In genomic region chr1:10474613-10475507, GRCh38 we compare ENCODE assay signal across 8 cellular contexts. TPM values are rescaled to one million over a fixed set of nuclear protein-coding genes. Genes with fewer than 3 reads are reported as not detected.
DNase-seq lines count a peak whose midpoint lies in the region; FAIRE-seq and TF ChIP-seq lines count a peak whose summit lies in the region.

PEX14 (plus strand) TSS chr1:10474950; CDS start chr1:10474967, 17 bp downstream.

- H3F3A ChIP-seq in DOHH2 (ENCODE audit: control insufficient read depth, insufficient read depth) (peaks cover 19% of the 10 kb centered on the region), MM.1S (ENCODE audit: insufficient read depth, low read length) (peaks cover 19% of the 10 kb centered on the region)

- H3K79me2 ChIP-seq in DOHH2 (ENCODE audit: control insufficient read depth, low read length), result peaks cover 77% of the 10 kb centered on the region
- peaks cover 59% of the 10 kb centered on the region for H3K79me2 ChIP-seq in MM.1S (ENCODE audit: low read length)

- H3K27ac ChIP-seq in DOHH2 (ENCODE audit: low read depth, low read length), result peak within 1 kb of the TSS; percentile 95
- no peak within 1 kb of the TSS for H3K27ac ChIP-seq in MM.1S (ENCODE audit: low read length)
- H3K27ac ChIP-seq in SJCRH30, result peak within 1 kb of the TSS; percentile 53

- H3K9ac ChIP-seq in MM.1S (ENCODE audit: low read length), result peak within 1 kb of the TSS; percentile 65

- H3K4me2 ChIP-seq in DOHH2 (ENCODE audit: low read length) (peak within 1 kb of the TSS; percentile 73), MM.1S (ENCODE audit: low read depth, low read length) (peak within 1 kb of the TSS; percentile 98)

- H3K9me3 ChIP-seq in DOHH2 (ENCODE audit: control insufficient read depth, insufficient read depth, low read length) (no peaks in the 10 kb centered on the region), MM.1S (replicated peaks; ENCODE audit: insufficient read depth, low read length) (no peaks in the 10 kb centered on the region), SJCRH30 (replicated peaks) (no peaks in the 10 kb centered on the region), neuron (ENCODE audit: low read length) (no peaks in the 10 kb centered on the region)

- TF ChIP-seq CTCF in DOHH2 (IDR thresholded peaks at IDR 0.05; ENCODE audit: low read depth, low read length, poor library complexity, severe bottlenecking) (no peak), MM.1S (IDR thresholded peaks at IDR 0.05; ENCODE audit: low read length) (no peak)

- H3K4me1 ChIP-seq in DOHH2 (ENCODE audit: control insufficient read depth, low read length), result peaks cover 37% of the 10 kb centered on the region
- peaks cover 14% of the 10 kb centered on the region; the same call in 1 of the 2 replicates for H3K4me1 ChIP-seq in MM.1S (ENCODE audit: low read length)
- H3K4me1 ChIP-seq in SJCRH30, result peaks cover 8% of the 10 kb centered on the region; the same call in 1 of the 2 replicates
- H3K4me1 ChIP-seq in neuron (ENCODE audit: insufficient read depth, low read length), result peaks cover 18% of the 10 kb centered on the region

- H2AFZ ChIP-seq in MM.1S (ENCODE audit: low read length) (peak within 1 kb of the TSS; percentile 88), neuron (ENCODE audit: low read depth, low read length) (peak within 1 kb of the TSS; percentile 39)

- H3K27me3 ChIP-seq in DOHH2 (ENCODE audit: control insufficient read depth, low read length), result no peaks in the 10 kb centered on the region
- H3K27me3 ChIP-seq in MM.1S (replicated peaks; ENCODE audit: insufficient read depth, low read length), result no peaks in the 10 kb centered on the region
- no peaks in the 10 kb centered on the region for H3K27me3 ChIP-seq in SJCRH30
- H3K27me3 ChIP-seq in neuron (ENCODE audit: insufficient read depth, low read length), result no peaks in the 10 kb centered on the region

- DNase-seq in H4 (ENCODE audit: low spot score) (peak; percentile 84), MM.1S (peak; percentile 92), SJCRH30 (peak; percentile 93 to 94), frontal cortex (ENCODE audit: low spot score in 2 of 2) (peak; percentile 71 to 82), stromal cell of bone marrow (ENCODE audit: low read depth) (peak; percentile 76)
- DNase-seq in activated gamma-delta T cell treated with anti-CD3 and anti-CD28 coated beads, Interleukin-2, amount 50 U/mL, for 16 hours (ENCODE audit: low read depth), result peak; percentile 75

- peaks cover 12% of the 10 kb centered on the region for H3K36me3 ChIP-seq in DOHH2 (ENCODE audit: control insufficient read depth, low read length)
- no peaks in the 10 kb centered on the region for H3K36me3 ChIP-seq in MM.1S (replicated peaks; ENCODE audit: insufficient read depth, low read length)
- H3K36me3 ChIP-seq in SJCRH30, result no peaks in the 10 kb centered on the region; the same call in 1 of the 2 replicates
- H3K36me3 ChIP-seq in neuron (ENCODE audit: insufficient read depth, low read length), result peaks cover 4% of the 10 kb centered on the region

- H3K9me2 ChIP-seq in DOHH2 (replicated peaks; ENCODE audit: control insufficient read depth, low read length), result no peaks in the 10 kb centered on the region
- no peaks in the 10 kb centered on the region for H3K9me2 ChIP-seq in MM.1S (replicated peaks; ENCODE audit: insufficient read depth, low read length)

- H3K4me3 ChIP-seq in DOHH2 (ENCODE audit: low read length), result peak within 1 kb of the TSS; percentile 93
- H3K4me3 ChIP-seq in MM.1S (ENCODE audit: low read length), result peak within 1 kb of the TSS; percentile 100
- peak within 1 kb of the TSS; percentile 81 for H3K4me3 ChIP-seq in SJCRH30
- peak within 1 kb of the TSS; percentile 70 for H3K4me3 ChIP-seq in neuron (ENCODE audit: low read length)

- no peak for FAIRE-seq in frontal cortex (lab: Jason Lieb, UNC)

- H4K20me1 ChIP-seq in DOHH2 (ENCODE audit: control insufficient read depth, insufficient read depth, low read depth, low read length) (peaks cover 4% of the 10 kb centered on the region; the same call in 1 of the 2 replicates), MM.1S (ENCODE audit: insufficient read depth, low read length) (no peaks in the 10 kb centered on the region)

RNA-seq across cellular contexts. Expression of gene PEX14, which starts in this region (rescaled TPM):
- 9.3 and 14.0 TPM in 2 replicates for total RNA-seq in H4 (2014; rRNA removed; shearing (Covaris generic))
- total RNA-seq in SJCRH30 (2014; rRNA removed; shearing (Covaris generic)), result 14.6 and 16.3 TPM in 2 replicates
- total RNA-seq in frontal cortex, result 6.1 TPM
